ENCODE assay signal across 28 cellular contexts in the genomic region with DNA sequence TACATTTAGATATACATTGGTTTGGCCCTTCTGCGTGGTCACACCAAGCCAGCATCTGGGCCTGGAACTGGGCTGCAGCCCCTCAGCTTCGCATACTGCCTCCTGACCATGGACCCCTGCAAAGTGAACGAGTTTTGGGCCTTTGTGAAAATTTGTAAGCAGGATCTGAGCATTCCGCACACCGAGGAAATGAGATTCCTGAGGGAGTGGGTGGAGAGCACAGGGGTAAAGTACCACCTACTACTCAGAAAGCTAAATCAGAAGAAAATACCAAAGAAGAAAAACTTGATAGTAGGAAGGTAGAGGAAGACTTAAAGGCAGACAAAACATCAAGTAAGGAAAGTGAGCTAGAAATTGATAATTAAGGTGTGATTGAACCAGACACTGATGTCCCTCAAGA. TPM values are rescaled to one million over a fixed set of nuclear protein-coding genes. Genes with fewer than 3 reads are reported as not detected.
"Had no signal": no experiment of that assay in that cellular context is flagged by ENCODE, and none has a peak within 500 bp of the region (broad histone marks: within the 10 kb centered on the region; RNA-seq: fewer than 3 reads in every experiment).

No MANE protein-coding gene starts in this region.

- H3K27ac ChIP-seq: breast epithelium, left ventricle myocardium inferior, ovary, prostate gland, spleen, testis, transverse colon, uterus, WERI-Rb-1 had no signal

- H3K9me3 ChIP-seq: ovary, prostate gland, testis, uterus had no signal

- DNase-seq: activated CD4-positive, alpha-beta memory T cell treated with anti-CD3 and anti-CD28 coated beads for 36 hours; activated CD4-positive, alpha-beta T cell treated with anti-CD3 and anti-CD28 coated beads, Interleukin-2, amount 10 ng/mL, durations not matched to agents 24 days and 14 days; activated CD4-positive, CD25-positive, alpha-beta regulatory T cell treated with anti-CD3 and anti-CD28 coated beads, Interleukin-2, amount 50 U/mL, for 72 hours; activated CD8-positive, alpha-beta memory T cell treated with anti-CD3 and anti-CD28 coated beads, Interleukin-2, amount 50 U/mL, for 4 hours; activated effector memory CD4-positive, alpha-beta T cell treated with anti-CD3 and anti-CD28 coated beads, Interleukin-2, amount 50 U/mL, for 16 hours; activated naive CD4-positive, alpha-beta T cell treated with anti-CD3 and anti-CD28 coated beads, Interleukin-2, amount 50 U/mL, for 16 hours; activated T-cell treated with anti-CD3 and anti-CD28 coated beads, Interleukin-2, amount 50 U/mL, for 1 hour; amygdala; effector CD8-positive, alpha-beta T cell; left ventricle myocardium inferior; naive B cell; nephron progenitor cell; ovary; spleen; stimulated activated naive CD8-positive, alpha-beta T cell treated with anti-CD3 and anti-CD28 coated beads, Interleukin-15, Interleukin-2, amounts not matched to agents 100 U/mL and 50 U/mL, for 24 hours; T-helper 9 cell; testis; transverse colon; uterus; WERI-Rb-1 had no signal

- H3K4me3 Mint-ChIP-seq: activated CD4-positive, alpha-beta memory T cell treated with anti-CD3 and anti-CD28 coated beads for 36 hours; activated CD4-positive, alpha-beta T cell treated with anti-CD3 and anti-CD28 coated beads, Interleukin-2, amount 10 ng/mL, durations not matched to agents 24 days and 14 days; activated T-helper 1 cell treated with anti-CD3 and anti-CD28 coated beads, Interleukin-12 subunit alpha, Interleukin-12 subunit beta, Interleukin-2, Interleukin-4 antibody, amounts not matched to agents 30 ng/mL and 10 ng/mL and 1 ng/mL, durations not matched to agents 14 hours and 24 hours and 36 hours; central memory CD8-positive, alpha-beta T cell; nephron progenitor cell; T-helper 1 cell treated with Interleukin-12 subunit alpha and Interleukin-12 subunit beta and Interleukin-4 antibody, amounts not matched to agents 30 μg/mL and 1 μg/mL, for 36 hours had no signal

- ATAC-seq: stimulated activated naive CD8-positive, alpha-beta T cell treated with anti-CD3 and anti-CD28 coated beads, Interleukin-15, Interleukin-2, amounts not matched to agents 100 U/mL and 50 U/mL, for 24 hours had no signal

- H3K4me1 ChIP-seq: breast epithelium, left ventricle myocardium inferior, prostate gland, spleen, testis, transverse colon, uterus had no signal

- H3K27ac Mint-ChIP-seq: activated CD4-positive, alpha-beta memory T cell treated with anti-CD3 and anti-CD28 coated beads for 36 hours; activated CD4-positive, alpha-beta T cell treated with anti-CD3 and anti-CD28 coated beads, Interleukin-2, amount 10 ng/mL, durations not matched to agents 24 days and 14 days; activated T-helper 1 cell treated with anti-CD3 and anti-CD28 coated beads, Interleukin-12 subunit alpha, Interleukin-12 subunit beta, Interleukin-2, Interleukin-4 antibody, amounts not matched to agents 30 ng/mL and 10 ng/mL and 1 ng/mL, durations not matched to agents 14 hours and 24 hours and 36 hours; naive B cell; T-helper 1 cell treated with Interleukin-12 subunit alpha and Interleukin-12 subunit beta and Interleukin-4 antibody, amounts not matched to agents 30 μg/mL and 1 μg/mL, for 36 hours had no signal

- H3K4me3 ChIP-seq: breast epithelium, left ventricle myocardium inferior, lung, ovary, prostate gland, spleen, testis, transverse colon, uterus had no signal

- H3K27me3 ChIP-seq: breast epithelium, ovary, spleen, testis, transverse colon, uterus had no signal

- H3K9me3 Mint-ChIP-seq: activated CD4-positive, alpha-beta memory T cell treated with anti-CD3 and anti-CD28 coated beads for 36 hours had no signal

- H3K4me1 Mint-ChIP-seq: activated CD4-positive, alpha-beta T cell treated with anti-CD3 and anti-CD28 coated beads, Interleukin-2, amount 10 ng/mL, durations not matched to agents 24 days and 14 days; central memory CD8-positive, alpha-beta T cell; naive B cell had no signal

- H3K36me3 ChIP-seq: breast epithelium, left ventricle myocardium inferior, ovary, prostate gland, spleen, transverse colon, uterus, WERI-Rb-1 had no signal

RNA-seq across cellular contexts. Expression of a gene that starts 30.1 kb away (rescaled TPM):
- total RNA-seq: activated CD4-positive, alpha-beta T cell treated with anti-CD3 and anti-CD28 coated beads, Interleukin-2, amount 10 ng/mL, durations not matched to agents 24 days and 14 days; activated T-helper 1 cell treated with anti-CD3 and anti-CD28 coated beads, Interleukin-12 subunit alpha, Interleukin-12 subunit beta, Interleukin-2, Interleukin-4 antibody, amounts not matched to agents 30 ng/mL and 10 ng/mL and 1 ng/mL, durations not matched to agents 14 hours and 24 hours and 36 hours; frontal cortex; left ventricle myocardium inferior; lung; mesenteric fat pad; ovary; prostate gland; testis; transverse colon had no signal
- polyA plus RNA-seq: lung, ovary, spleen had no signal
